In genomic region chr5:96254980-96255681, GRCh38 we compare ENCODE assay signal across 10 cellular contexts.
DNase-seq lines count a peak whose midpoint lies in the region; TF ChIP-seq lines count a peak whose summit lies in the region.
"Had no signal": no experiment of that assay in that cellular context is flagged by ENCODE, and none has a peak within 500 bp of the region (broad histone marks: within the 10 kb centered on the region; RNA-seq: fewer than 3 reads in every experiment).

No MANE protein-coding gene starts in this region.

- H3K27ac Mint-ChIP-seq in osteocyte (ENCODE audit: unreplicated experiment) = peak overlapping the region; percentile 85
- H3K27ac Mint-ChIP-seq: GM23338 had no signal

- H3K4me1 ChIP-seq in esophagus muscularis mucosa (peaks cover 5 to 26% (median 17%) of the 10 kb centered on the region in 4 donors), spleen (peaks cover 0 to 13% (median 9%) of the 10 kb centered on the region in 6 donors)

- H3K27me3 Mint-ChIP-seq in osteocyte (ENCODE audit: unreplicated experiment) = no peaks in the 10 kb centered on the region

- no peak for TF ChIP-seq POLR2A in esophagus muscularis mucosa (IDR thresholded peaks at IDR 0.05; ENCODE audit: low read depth)
- no peak for TF ChIP-seq POLR2A in spleen (IDR thresholded peaks at IDR 0.05)

- DNase-seq in AG20443 (ENCODE audit: low spot score) = peak; percentile 72
- DNase-seq in RPMI7951 (ENCODE audit: low read depth) = peak; percentile 65
- no peak for DNase-seq in esophagus muscularis mucosa (ENCODE audit: extremely low spot score)
- no peak for DNase-seq in osteocyte (ENCODE audit: extremely low spot score, unreplicated experiment)
- no peak for DNase-seq in spleen
- DNase-seq in NCI-H1930 (lab: John Stamatoyannopoulos, UW) = no peak
- no peak for DNase-seq in COLO829 (ENCODE audit: low spot score)
- DNase-seq in NCI-H146 (lab: John Stamatoyannopoulos, UW) = no peak
- DNase-seq: NCI-H1436 had no signal

- H3K9me3 ChIP-seq in esophagus muscularis mucosa = no peaks in the 10 kb centered on the region
- H3K9me3 ChIP-seq in spleen = no peaks in the 10 kb centered on the region

- H3K4me3 ChIP-seq in esophagus muscularis mucosa = no peak overlapping the region
- H3K4me3 ChIP-seq in spleen = no peak overlapping the region
- H3K4me3 ChIP-seq: GM23338 had no signal

- H3K4me3 Mint-ChIP-seq in osteocyte (ENCODE audit: unreplicated experiment) = peak overlapping the region; percentile 7
- H3K4me3 Mint-ChIP-seq: GM23338 had no signal

- TF ChIP-seq CTCF in esophagus muscularis mucosa (IDR thresholded peaks at IDR 0.05) (no peak), osteocyte (IDR thresholded peaks at IDR 0.05) (no peak), spleen (IDR thresholded peaks at IDR 0.05 in 8 of 11, conservative IDR thresholded peaks at IDR 0.05 in 3 of 11) (no peak)

- intact Hi-C loops in esophagus muscularis mucosa (cut with DNase I) (no loop called here), spleen (cut with DNase I; ENCODE audit: low total_unique reads) (no loop called here)

- 34% methylated on average over 5 of the region's 5 CpGs for WGBS in esophagus muscularis mucosa
- 54 to 71% (median 62%) methylated on average over 5 of the region's 5 CpGs for WGBS in spleen, 5 donors

- H3K27me3 ChIP-seq in esophagus muscularis mucosa (no peaks in the 10 kb centered on the region), spleen (replicated peaks in 1 of 7) (no peaks in the 10 kb centered on the region)

- no peaks in the 10 kb centered on the region for H3K36me3 Mint-ChIP-seq in osteocyte (ENCODE audit: unreplicated experiment)

- H3K4me1 Mint-ChIP-seq in osteocyte (ENCODE audit: unreplicated experiment) = peaks cover 51% of the 10 kb centered on the region

- TF ChIP-seq EP300 in esophagus muscularis mucosa (IDR thresholded peaks at IDR 0.05) = no peak

- no peaks in the 10 kb centered on the region for H3K36me3 ChIP-seq in esophagus muscularis mucosa
- H3K36me3 ChIP-seq in spleen = no peaks in the 10 kb centered on the region

- no peaks in the 10 kb centered on the region for H3K9me3 Mint-ChIP-seq in osteocyte (ENCODE audit: unreplicated experiment)
- H3K9me3 Mint-ChIP-seq: GM23338 had no signal

- H3K27ac ChIP-seq in esophagus muscularis mucosa (replicated peaks in 1 of 4) (peak overlapping the region; percentile 18 to 53 (median 40)), spleen (no peak overlapping the region)

Comparison
In these comparisons a context has a peak if more than half of its experiments do, and no peak if none do; other contexts are left out.
1. DNase-seq: peak in AG20443 (single experiment) and RPMI7951 (single experiment); none in esophagus muscularis mucosa (single experiment), osteocyte (single experiment), spleen (single experiment), NCI-H1930 (0 of 2), COLO829 (single experiment) and NCI-H146 (single experiment).
2. H3K27ac ChIP-seq: peak in esophagus muscularis mucosa (4 of 4); none in spleen (0 of 8).